In genomic region chr5:80987078-80987766, GRCh38 we compare ENCODE assay signal across 2 cellular contexts.
A peak's percentile ranks its signal among the peaks of the same experiment; 100 is the strongest.
TF ChIP-seq lines count a peak whose summit lies in the region.

No MANE protein-coding gene starts in this region.

TF ChIP-seq in HEK293, 187 proteins besides CTCF, POLR2A, EP300 and RAD21:
- TF ChIP-seq PRDM2 (tag by site-specific recombination; IDR thresholded peaks at IDR 0.05; ENCODE audit: borderline replicate concordance): no peak
- TF ChIP-seq, protein P1, sequence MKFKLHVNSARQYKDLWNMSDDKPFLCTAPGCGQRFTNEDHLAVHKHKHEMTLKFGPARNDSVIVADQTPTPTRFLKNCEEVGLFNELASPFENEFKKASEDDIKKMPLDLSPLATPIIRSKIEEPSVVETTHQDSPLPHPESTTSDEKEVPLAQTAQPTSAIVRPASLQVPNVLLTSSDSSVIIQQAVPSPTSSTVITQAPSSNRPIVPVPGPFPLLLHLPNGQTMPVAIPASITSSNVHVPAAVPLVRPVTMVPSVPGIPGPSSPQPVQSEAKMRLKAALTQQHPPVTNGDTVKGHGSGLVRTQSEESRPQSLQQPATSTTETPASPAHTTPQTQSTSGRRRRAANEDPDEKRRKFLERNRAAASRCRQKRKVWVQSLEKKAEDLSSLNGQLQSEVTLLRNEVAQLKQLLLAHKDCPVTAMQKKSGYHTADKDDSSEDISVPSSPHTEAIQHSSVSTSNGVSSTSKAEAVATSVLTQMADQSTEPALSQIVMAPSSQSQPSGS (tag by site-specific recombination; IDR thresholded peaks at IDR 0.05; ENCODE audit: low read depth): peak; percentile 82

TF ChIP-seq in H1, 55 proteins besides CTCF, POLR2A, EP300 and RAD21:
- TF ChIP-seq TCF12 (IDR thresholded peaks at IDR 0.05; ENCODE audit: low read depth, low read length): no peak
